ENCODE assay signal across 8 cellular contexts in genomic region chr15:64162869-64163661, GRCh38. TPM values are rescaled to one million over a fixed set of nuclear protein-coding genes. Genes with fewer than 3 reads are reported as not detected.
DNase-seq lines count a peak whose midpoint lies in the region; ATAC-seq lines count a peak whose summit lies in the region.

PPIB (minus strand) TSS chr15:64163022; CDS start chr15:64162986, 36 bp downstream.

- H3K27ac Mint-ChIP-seq in IgD-negative memory B cell = peak within 1 kb of the TSS; percentile 69 to 99 (median 95)

- H3K27ac ChIP-seq in epithelial cell of prostate (peak within 1 kb of the TSS; percentile 81), mucosa of rectum (ENCODE audit: low read depth in 2 of 2, low read length in 2 of 2) (peak within 1 kb of the TSS; percentile 88 to 91)

- DNase-seq in DMS153 treated with DMSO at 0.1 percent for 48 hours (lab: John Stamatoyannopoulos, UW; ENCODE audit: unreplicated experiment) (peak; percentile 65), OCI-M1 (lab: John Stamatoyannopoulos, UW) (peak; percentile 98), activated T-cell treated with anti-CD3 and anti-CD28 coated beads for 4 hours (peak; percentile 95), epithelial cell of prostate (ENCODE audit: low read depth, low spot score) (peak; percentile 84)
- peak; percentile 97 for DNase-seq in stimulated activated CD8-positive, alpha-beta memory T cell treated with anti-CD3 and anti-CD28 coated beads, Interleukin-4, amount 100 ng/mL, for 48 hours

- peaks cover 8% of the 10 kb centered on the region for H3K36me3 Mint-ChIP-seq in IgD-negative memory B cell

- peak within 1 kb of the TSS; percentile 92 to 94 for H3K9ac ChIP-seq in mucosa of rectum (ENCODE audit: low read depth in 1 of 2, low read length in 2 of 2)

- H3K27me3 ChIP-seq in mucosa of rectum (ENCODE audit: control insufficient read depth in 2 of 2, insufficient read depth in 2 of 2, low read length in 2 of 2) = no peaks in the 10 kb centered on the region

- peak; percentile 86 for ATAC-seq in GM21529 (IDR thresholded peaks at IDR 0.05; ENCODE audit: unreplicated experiment)

- peaks cover 9 to 22% of the 10 kb centered on the region in 2 donors for H3K4me1 ChIP-seq in mucosa of rectum (ENCODE audit: control insufficient read depth in 2 of 2, insufficient read depth in 2 of 2, low read length in 2 of 2)

- H3K4me3 Mint-ChIP-seq in IgD-negative memory B cell = peak within 1 kb of the TSS; percentile 75 to 97 (median 92)

- H3K36me3 ChIP-seq in mucosa of rectum (ENCODE audit: control insufficient read depth in 2 of 2, insufficient read depth in 2 of 2, low read length in 2 of 2) = peaks cover 22 to 26% of the 10 kb centered on the region in 2 donors

- peak within 1 kb of the TSS; percentile 92 to 95 for H3K4me3 ChIP-seq in mucosa of rectum (ENCODE audit: low read length in 2 of 2)

- H3K27me3 Mint-ChIP-seq in IgD-negative memory B cell = no peaks in the 10 kb centered on the region

- no peaks in the 10 kb centered on the region for H3K9me3 Mint-ChIP-seq in IgD-negative memory B cell

- no peaks in the 10 kb centered on the region for H3K9me3 ChIP-seq in mucosa of rectum (ENCODE audit: control insufficient read depth in 2 of 2, low read length in 2 of 2)

- peaks cover 36 to 50% (median 43%) of the 10 kb centered on the region in 3 donors for H3K4me1 Mint-ChIP-seq in IgD-negative memory B cell

RNA-seq across cellular contexts. Expression of gene PPIB, which starts in this region (rescaled TPM):
- polyA plus RNA-seq in IgD-negative memory B cell = 591 TPM

Comparison
In these comparisons a context has a peak if more than half of its experiments do, and no peak if none do; other contexts are left out.
1. Peak in every context shown above with its lines: DNase-seq, ATAC-seq, H3K4me3 ChIP-seq and H3K27ac ChIP-seq.